In the genomic region with DNA sequence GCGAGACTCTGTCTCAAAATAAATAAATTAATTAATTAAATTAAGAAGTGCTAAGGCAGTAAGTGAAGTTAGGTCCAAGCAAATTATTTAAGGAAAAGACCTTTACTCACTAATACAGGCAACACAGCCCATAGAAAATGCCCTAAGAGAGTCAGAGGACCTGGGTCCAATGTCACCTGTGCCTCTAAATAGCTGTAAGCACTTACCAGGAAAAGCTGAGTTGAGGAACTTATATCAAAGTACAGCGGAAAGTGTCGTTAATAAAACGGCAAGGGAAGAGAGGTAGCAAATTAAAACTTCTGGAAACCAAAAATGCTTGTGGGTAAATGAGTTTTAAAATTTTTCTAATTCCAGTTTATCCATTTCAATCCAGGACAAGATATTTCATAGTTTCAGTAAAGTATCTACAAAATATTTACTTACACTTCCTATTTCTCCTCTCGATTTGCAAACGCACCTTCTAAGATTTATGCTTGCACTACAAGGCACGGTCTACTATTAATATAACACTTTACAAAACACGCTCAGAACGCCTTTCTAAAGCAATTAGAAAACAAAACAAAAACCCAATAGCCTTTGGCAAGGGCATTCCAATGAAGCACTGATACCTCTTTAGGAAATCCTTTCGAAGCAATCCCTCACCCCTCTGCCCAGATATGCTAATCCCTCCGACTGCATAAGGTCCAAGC, we compare ENCODE assay signal across 8 cellular contexts. TPM values are rescaled to one million over a fixed set of nuclear protein-coding genes. Genes with fewer than 3 reads are reported as not detected.
DNase-seq lines count a peak whose midpoint lies in the region; ATAC-seq and TF ChIP-seq lines count a peak whose summit lies in the region.

No MANE protein-coding gene starts in this region.

- peaks cover 6% of the 10 kb centered on the region for H3K36me3 ChIP-seq in GM23248 (ENCODE audit: low read depth)

- H3K27me3 ChIP-seq in GM23248 (replicated peaks; ENCODE audit: insufficient read depth) = no peaks in the 10 kb centered on the region

- H3K79me2 ChIP-seq in GM23248 (ENCODE audit: insufficient read depth) = peaks cover 56% of the 10 kb centered on the region

- POLR2A ChIA-PET in activated CD8-positive, alpha-beta T cell treated with anti-CD3 and anti-CD28 coated beads, Interleukin-2, amount 10 ng/mL, durations not matched to agents 7 days and 5 days (lab: Charles Lee) = interaction anchor here (1.2 kb wide), 1 partner anchor 10 kb away, joined by 3 read pairs; no protein-coding TSS in a partner anchor

- H3K27me3 Mint-ChIP-seq in activated CD8-positive, alpha-beta T cell treated with anti-CD3 and anti-CD28 coated beads, Interleukin-2, amount 10 ng/mL, durations not matched to agents 7 days and 5 days (ENCODE audit: low read depth) = no peaks in the 10 kb centered on the region

- no peaks in the 10 kb centered on the region for H3K9me3 ChIP-seq in GM23248 (ENCODE audit: low read depth)

- peak overlapping the region; percentile 87 for H3K4me3 Mint-ChIP-seq in activated CD8-positive, alpha-beta T cell treated with anti-CD3 and anti-CD28 coated beads, Interleukin-2, amount 10 ng/mL, durations not matched to agents 7 days and 5 days
- H3K4me3 Mint-ChIP-seq in stimulated activated effector memory CD8-positive, alpha-beta T cell treated with anti-CD3 and anti-CD28 coated beads, Interleukin-12 subunit alpha, Interleukin-12 subunit beta, amount 100 ng/mL, for 72 hours = peak overlapping the region; percentile 91

- peak overlapping the region; percentile 89 for H3K27ac Mint-ChIP-seq in activated CD8-positive, alpha-beta T cell treated with anti-CD3 and anti-CD28 coated beads, Interleukin-2, amount 10 ng/mL, durations not matched to agents 7 days and 5 days
- peak overlapping the region; percentile 94 for H3K27ac Mint-ChIP-seq in stimulated activated effector memory CD8-positive, alpha-beta T cell treated with anti-CD3 and anti-CD28 coated beads, Interleukin-12 subunit alpha, Interleukin-12 subunit beta, amount 100 ng/mL, for 72 hours

- DNase-seq in GM23248 = no peak
- no peak for DNase-seq in activated CD8-positive, alpha-beta T cell treated with anti-CD3 and anti-CD28 coated beads, Interleukin-2, amount 10 ng/mL, durations not matched to agents 7 days and 5 days
- no peak for DNase-seq in stimulated activated effector memory CD8-positive, alpha-beta T cell treated with anti-CD3 and anti-CD28 coated beads, Interleukin-12 subunit alpha, Interleukin-12 subunit beta, amount 100 ng/mL, for 72 hours (ENCODE audit: low spot score in 2 of 2)
- no peak for DNase-seq in NCI-H510A (lab: John Stamatoyannopoulos, UW)
- no peak for DNase-seq in RPMI8226

- no peaks in the 10 kb centered on the region for H4K20me1 ChIP-seq in GM23248 (ENCODE audit: insufficient read depth)

- H3K9me2 ChIP-seq in GM23248 (ENCODE audit: insufficient read depth) = no peaks in the 10 kb centered on the region

- ATAC-seq in activated CD8-positive, alpha-beta T cell treated with anti-CD3 and anti-CD28 coated beads, Interleukin-2, amount 10 ng/mL, durations not matched to agents 7 days and 5 days = no peak
- no peak for ATAC-seq in stimulated activated effector memory CD8-positive, alpha-beta T cell treated with anti-CD3 and anti-CD28 coated beads, Interleukin-12 subunit alpha, Interleukin-12 subunit beta, amount 100 ng/mL, for 72 hours
- no peak for ATAC-seq in HG02973 (IDR thresholded peaks at IDR 0.05; ENCODE audit: unreplicated experiment)

- H3K4me1 ChIP-seq in GM23248 (ENCODE audit: insufficient read depth) = peaks cover 19% of the 10 kb centered on the region

- in situ Hi-C loops in GM23248 (cut with MboI) = loop anchor here (10.0 kb wide), 1 partner anchor 105 kb away; no protein-coding TSS in a partner anchor

- peak overlapping the region; percentile 85 for H2AFZ ChIP-seq in GM23248

- H3K4me3 ChIP-seq in GM23248 (peak overlapping the region; percentile 99), iPS-11a (ENCODE audit: low read depth, low read length) (peak overlapping the region; percentile 82)

- peak overlapping the region; percentile 99 for H3K4me2 ChIP-seq in GM23248 (ENCODE audit: unreplicated experiment)

- peaks cover 4% of the 10 kb centered on the region for H3F3A ChIP-seq in GM23248 (ENCODE audit: insufficient read depth)

- no peak for TF ChIP-seq CTCF in 22Rv1 (IDR thresholded peaks at IDR 0.05)

- CTCF ChIA-PET in activated CD8-positive, alpha-beta T cell treated with anti-CD3 and anti-CD28 coated beads, Interleukin-2, amount 10 ng/mL, durations not matched to agents 7 days and 5 days (lab: Charles Lee) = interaction anchor here (1.0 to 3.0 kb wide), 17 partner anchors 8 to 449 kb away, joined by 3 to 18 read pairs (median 9); a partner anchor contains a TSS

- H3K9ac ChIP-seq in GM23248 = peak overlapping the region; percentile 94

- H3K27ac ChIP-seq in 22Rv1 (peak overlapping the region; percentile 79), GM23248 (peak overlapping the region; percentile 86)

- H3K36me3 Mint-ChIP-seq in activated CD8-positive, alpha-beta T cell treated with anti-CD3 and anti-CD28 coated beads, Interleukin-2, amount 10 ng/mL, durations not matched to agents 7 days and 5 days (ENCODE audit: low read depth) = peaks cover 13% of the 10 kb centered on the region
- H3K36me3 Mint-ChIP-seq in stimulated activated effector memory CD8-positive, alpha-beta T cell treated with anti-CD3 and anti-CD28 coated beads, Interleukin-12 subunit alpha, Interleukin-12 subunit beta, amount 100 ng/mL, for 72 hours = peaks cover 32% of the 10 kb centered on the region

- H3K4me1 Mint-ChIP-seq in activated CD8-positive, alpha-beta T cell treated with anti-CD3 and anti-CD28 coated beads, Interleukin-2, amount 10 ng/mL, durations not matched to agents 7 days and 5 days (ENCODE audit: low read depth) = peaks cover 36% of the 10 kb centered on the region
- H3K4me1 Mint-ChIP-seq in stimulated activated effector memory CD8-positive, alpha-beta T cell treated with anti-CD3 and anti-CD28 coated beads, Interleukin-12 subunit alpha, Interleukin-12 subunit beta, amount 100 ng/mL, for 72 hours = peaks cover 44% of the 10 kb centered on the region

- H3K9me3 Mint-ChIP-seq in activated CD8-positive, alpha-beta T cell treated with anti-CD3 and anti-CD28 coated beads, Interleukin-2, amount 10 ng/mL, durations not matched to agents 7 days and 5 days (ENCODE audit: insufficient read depth) = no peaks in the 10 kb centered on the region
- H3K9me3 Mint-ChIP-seq in stimulated activated effector memory CD8-positive, alpha-beta T cell treated with anti-CD3 and anti-CD28 coated beads, Interleukin-12 subunit alpha, Interleukin-12 subunit beta, amount 100 ng/mL, for 72 hours = no peaks in the 10 kb centered on the region

- WGBS in GM23248 (ENCODE audit: low coverage in 1 of 2, low lambda C conversion rate in 2 of 2, missing lambda C conversion rate in 2 of 2), 2 experiments = 11 to 13% methylated on average over 11 of the region's 11 CpGs

RNA-seq across cellular contexts. Expression of a gene that starts 1.0 kb away (rescaled TPM):
- 34.7 and 55.1 TPM in 2 replicates for total RNA-seq in GM23248 (2014; rRNA removed; shearing (Covaris generic))
- polyA plus RNA-seq in GM23248 (2016; fragmentation: Nextera tagmentation; extraction: Ambion mirVana) = 34.6 and 42.6 TPM in 2 replicates
- total RNA-seq in activated CD8-positive, alpha-beta T cell treated with anti-CD3 and anti-CD28 coated beads, Interleukin-2, amount 10 ng/mL, durations not matched to agents 7 days and 5 days = 10 to 100 TPM; 39.1 to 43.2 TPM

RNA-seq across cellular contexts. Expression of a gene that starts 5.8 kb away (rescaled TPM):
- total RNA-seq in GM23248 (2014; rRNA removed; shearing (Covaris generic)) = 24.2 and 25.2 TPM in 2 replicates
- 34.4 and 37.6 TPM in 2 replicates for polyA plus RNA-seq in GM23248 (2016; fragmentation: Nextera tagmentation; extraction: Ambion mirVana)
- total RNA-seq in activated CD8-positive, alpha-beta T cell treated with anti-CD3 and anti-CD28 coated beads, Interleukin-2, amount 10 ng/mL, durations not matched to agents 7 days and 5 days = 10 to 100 TPM; 75.5 to 84.4 TPM

RNA-seq across cellular contexts. Expression of a gene that starts 43.5 kb away (rescaled TPM):
- total RNA-seq in GM23248 (2014; rRNA removed; shearing (Covaris generic)) = 11.4 and 11.6 TPM in 2 replicates
- 11.5 and 12.0 TPM in 2 replicates for polyA plus RNA-seq in GM23248 (2016; fragmentation: Nextera tagmentation; extraction: Ambion mirVana)
- under 1 TPM; 0.08 to 0.16 TPM for total RNA-seq in activated CD8-positive, alpha-beta T cell treated with anti-CD3 and anti-CD28 coated beads, Interleukin-2, amount 10 ng/mL, durations not matched to agents 7 days and 5 days

Comparison
In these comparisons a context has a peak if more than half of its experiments do, and no peak if none do; other contexts are left out.
1. RNA of a gene that starts 43.5 kb away (total RNA-seq): 11.4 to 11.6 TPM in GM23248; 0.08 to 0.16 TPM in activated CD8-positive, alpha-beta T cell treated with anti-CD3 and anti-CD28 coated beads, Interleukin-2, amount 10 ng/mL, durations not matched to agents 7 days and 5 days; every median in the first group is over 10 times any median in the second.